Comparison of ENCODE assay signal across 8 cellular contexts in the genomic region with DNA sequence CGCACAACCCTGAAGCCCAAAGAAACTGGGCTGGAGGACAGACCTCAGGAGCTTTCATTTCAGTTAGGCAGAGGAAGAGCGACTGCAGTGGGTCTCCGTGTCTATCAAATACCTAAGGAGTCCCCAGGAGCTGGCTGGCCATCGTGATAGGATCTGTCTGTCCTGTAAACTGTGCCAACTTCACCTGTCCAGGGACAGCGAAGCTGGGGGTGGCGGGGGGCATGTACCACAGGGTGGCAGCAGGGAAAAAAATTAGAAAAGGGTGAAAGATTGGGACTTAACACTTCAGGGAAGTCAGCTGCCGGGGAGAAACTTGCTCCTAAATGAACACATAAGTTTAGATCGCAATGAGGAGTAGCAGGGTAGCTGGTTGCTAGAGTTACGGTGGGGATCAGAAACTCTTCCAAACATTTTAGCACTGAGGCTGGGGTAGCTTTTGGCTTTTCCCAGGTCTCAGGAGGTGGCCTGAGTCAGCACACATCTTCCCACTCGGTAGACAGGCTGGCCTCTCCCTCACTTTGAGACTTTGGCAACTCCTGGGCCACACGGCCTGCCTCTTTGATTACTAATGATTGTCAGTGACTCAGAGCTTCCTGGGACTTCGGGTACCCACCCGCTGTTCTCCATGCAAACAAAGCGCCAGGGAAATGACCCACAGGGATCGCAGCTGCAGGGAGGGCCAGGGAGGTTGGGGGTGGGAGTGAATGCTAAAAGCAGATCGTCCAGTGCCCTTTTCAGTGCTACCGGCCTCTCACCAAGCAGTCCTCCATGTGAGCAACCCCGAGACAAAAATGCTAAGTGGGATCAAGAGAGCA. TPM values are rescaled to one million over a fixed set of nuclear protein-coding genes. Genes with fewer than 3 reads are reported as not detected.
DNase-seq lines count a peak whose midpoint lies in the region; ATAC-seq lines count a peak whose summit lies in the region.

No MANE protein-coding gene starts in this region.

- H4K20me1 ChIP-seq in BLaER1, result peaks cover 9% of the 10 kb centered on the region

- H3K27ac Mint-ChIP-seq in memory B cell, result peak overlapping the region; percentile 94

- H3K9me3 ChIP-seq in BLaER1, result no peaks in the 10 kb centered on the region

- H3K36me3 Mint-ChIP-seq in memory B cell, result peaks cover 3% of the 10 kb centered on the region

- H3K4me3 Mint-ChIP-seq in memory B cell, result peak overlapping the region; percentile 98

- H3K9ac ChIP-seq in BLaER1, result peak overlapping the region; percentile 82

- no peaks in the 10 kb centered on the region for H3K9me3 Mint-ChIP-seq in memory B cell

- peaks cover 30% of the 10 kb centered on the region for H3K4me1 Mint-ChIP-seq in memory B cell

- no peaks in the 10 kb centered on the region for H3K27me3 ChIP-seq in BLaER1

- peak; percentile 92 for DNase-seq in HT1080 (ENCODE audit: low read depth)
- DNase-seq in T1000 (lab: John Stamatoyannopoulos, UW), result peak; percentile 65
- peak; percentile 25 for DNase-seq in effector CD4-positive, alpha-beta T cell
- DNase-seq in memory B cell (ENCODE audit: low spot score in 2 of 2), result no peak
- peak; percentile 41 for DNase-seq in stimulated activated naive CD4-positive, alpha-beta T cell treated with Interleukin-2 at 50 U/mL for 16 hours (lab: John Stamatoyannopoulos, UW)
- no peak for DNase-seq in SKM-1 treated with dmso at 0.1 percent for 144 hours (lab: John Stamatoyannopoulos, UW; ENCODE audit: unreplicated experiment)

- peaks cover 51% of the 10 kb centered on the region for H3K4me1 ChIP-seq in BLaER1

- peak overlapping the region; percentile 96 for H3K4me3 ChIP-seq in BLaER1

- no peaks in the 10 kb centered on the region for H3K27me3 Mint-ChIP-seq in memory B cell

- no peak for ATAC-seq in memory B cell (ENCODE audit: low read depth)
- ATAC-seq in GM21515 (IDR thresholded peaks at IDR 0.05; ENCODE audit: unreplicated experiment), result no peak

- H3K27ac ChIP-seq in BLaER1, result peak overlapping the region; percentile 88

- peaks cover 41% of the 10 kb centered on the region for H3K36me3 ChIP-seq in BLaER1

- H3K4me2 ChIP-seq in BLaER1, result peak overlapping the region; percentile 92

RNA-seq across cellular contexts. Expression of a gene that starts 2.9 kb away (rescaled TPM):
- total RNA-seq in HT1080 (2014; rRNA removed; shearing (Covaris generic)), result 37.1 and 60.4 TPM in 2 replicates
- 19.3 and 29.3 TPM in 2 replicates for polyA plus RNA-seq in HT1080 (2015; cell fraction: cytosol; rRNA removed)
- 13.5 and 14.1 TPM in 2 replicates for polyA plus RNA-seq in HT1080 (2015; cell fraction: nucleus; rRNA removed)

RNA-seq across cellular contexts. Expression of a gene that starts 25.9 kb away (rescaled TPM):
- 8.6 and 13.5 TPM in 2 replicates for total RNA-seq in HT1080 (2014; rRNA removed; shearing (Covaris generic))
- polyA plus RNA-seq in HT1080 (2015; cell fraction: cytosol; rRNA removed), result 14.8 and 18.3 TPM in 2 replicates
- 28.7 and 43.6 TPM in 2 replicates for polyA plus RNA-seq in HT1080 (2015; cell fraction: nucleus; rRNA removed)

RNA-seq across cellular contexts. Expression of a gene that starts 35.5 kb away (rescaled TPM):
- total RNA-seq in HT1080 (2014; rRNA removed; shearing (Covaris generic)), result 13.8 and 14.6 TPM in 2 replicates
- 14.9 and 17.7 TPM in 2 replicates for polyA plus RNA-seq in HT1080 (2015; cell fraction: cytosol; rRNA removed)
- polyA plus RNA-seq in HT1080 (2015; cell fraction: nucleus; rRNA removed), result 47.9 and 53.9 TPM in 2 replicates

RNA-seq across cellular contexts. Expression of a gene that starts 49.1 kb away (rescaled TPM):
- total RNA-seq in HT1080 (2014; rRNA removed; shearing (Covaris generic)), result not detected in 2 replicates
- not detected in 2 replicates for polyA plus RNA-seq in HT1080 (2015; cell fraction: cytosol; rRNA removed)
- not detected in 2 replicates for polyA plus RNA-seq in HT1080 (2015; cell fraction: nucleus; rRNA removed)

Comparison
In these comparisons a context has a peak if more than half of its experiments do, and no peak if none do; other contexts are left out.
1. DNase-seq: peak in HT1080 (single experiment), T1000 (single experiment), effector CD4-positive, alpha-beta T cell (single experiment) and stimulated activated naive CD4-positive, alpha-beta T cell treated with Interleukin-2 at 50 U/mL for 16 hours (single experiment); none in memory B cell (0 of 2) and SKM-1 treated with dmso at 0.1 percent for 144 hours (single experiment).